ENCODE assay signal across 9 cellular contexts in the genomic region with DNA sequence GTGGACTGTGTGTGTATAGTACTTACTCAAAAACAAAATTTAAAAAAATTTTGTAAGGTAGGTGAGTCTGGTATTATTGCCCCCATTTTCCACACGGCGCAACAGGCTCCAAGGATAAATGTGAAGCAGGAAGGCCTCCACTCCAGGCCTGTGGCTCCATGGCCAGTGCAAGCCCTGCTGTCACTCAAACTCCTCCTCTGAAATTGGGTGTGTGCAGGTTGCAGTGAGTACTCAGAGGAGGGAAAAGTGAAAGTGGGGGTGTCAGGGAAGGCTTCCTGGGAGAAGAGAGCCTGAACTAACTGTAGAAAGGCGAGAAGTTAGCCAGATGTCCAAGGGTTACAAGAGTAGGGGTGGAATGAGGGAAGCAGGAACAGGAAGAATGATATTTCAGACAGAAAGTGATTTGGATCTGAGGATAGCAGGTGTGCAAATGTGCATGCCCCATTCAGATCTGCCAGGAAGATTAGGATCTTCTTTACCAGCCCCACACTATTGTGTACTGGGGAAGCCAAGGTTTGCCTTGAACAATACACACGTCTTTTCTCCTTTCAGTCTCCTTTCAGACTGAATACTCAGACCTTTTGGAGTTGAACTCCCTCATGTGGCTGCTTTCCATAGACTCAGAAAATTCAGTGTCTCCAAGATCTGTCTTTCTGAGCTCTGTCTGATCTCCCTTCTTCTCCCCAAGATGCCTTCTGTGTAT. TPM values are rescaled to one million over a fixed set of nuclear protein-coding genes. Genes with fewer than 3 reads are reported as not detected.
A peak's percentile ranks its signal among the peaks of the same experiment; 100 is the strongest.
DNase-seq lines count a peak whose midpoint lies in the region; ATAC-seq and TF ChIP-seq lines count a peak whose summit lies in the region.
"Had no signal": no experiment of that assay in that cellular context is flagged by ENCODE, and none has a peak within 500 bp of the region (broad histone marks: within the 10 kb centered on the region; RNA-seq: fewer than 3 reads in every experiment).

No MANE protein-coding gene starts in this region.

- H3K9me3 ChIP-seq in Loucy (ENCODE audit: insufficient read depth, low read depth, low read length) = no peaks in the 10 kb centered on the region
- H3K9me3 ChIP-seq in neural progenitor cell (ENCODE audit: low read depth) = no peaks in the 10 kb centered on the region
- H3K9me3 ChIP-seq: SJSA1 had no signal

- H3K27me3 Mint-ChIP-seq in neural progenitor cell (ENCODE audit: insufficient read depth, low read depth) = peaks cover 3% of the 10 kb centered on the region

- H3K36me3 Mint-ChIP-seq in neural progenitor cell = no peaks in the 10 kb centered on the region

- H3K4me1 Mint-ChIP-seq in neural progenitor cell = peaks cover 9% of the 10 kb centered on the region

- H3K79me2 ChIP-seq in Loucy (ENCODE audit: insufficient read depth, low read length) (no peaks in the 10 kb centered on the region), neural progenitor cell (ENCODE audit: low read depth) (no peaks in the 10 kb centered on the region)

- no peak overlapping the region for H3K4me2 ChIP-seq in Loucy (ENCODE audit: low read depth, low read length, poor library complexity, severe bottlenecking)
- no peak overlapping the region for H3K4me2 ChIP-seq in neural progenitor cell

- ATAC-seq in HG03039 (IDR thresholded peaks at IDR 0.05; ENCODE audit: unreplicated experiment) (no peak), GM18520 (IDR thresholded peaks at IDR 0.05; ENCODE audit: unreplicated experiment) (no peak)

- H3K36me3 ChIP-seq in Loucy (ENCODE audit: insufficient read depth, low read length) (no peaks in the 10 kb centered on the region), neural progenitor cell (no peaks in the 10 kb centered on the region)
- H3K36me3 ChIP-seq: SJSA1 had no signal

- peak; percentile 42; the same call in 1 of the 2 replicates for TF ChIP-seq CTCF in Loucy (conservative IDR thresholded peaks at IDR 0.05; ENCODE audit: low read length)
- peak; percentile 34 for TF ChIP-seq CTCF in neural progenitor cell (IDR thresholded peaks at IDR 0.05)

- H3K27ac Mint-ChIP-seq in neural progenitor cell = peak overlapping the region; percentile 48

- peak; percentile 48 for DNase-seq in EH (ENCODE audit: low read depth)
- DNase-seq in dedifferentiated amniotic fluid mesenchymal stem cell (ENCODE audit: extremely low spot score) = peak; percentile 77
- peak; percentile 47 for DNase-seq in neural progenitor cell (ENCODE audit: low spot score)
- DNase-seq in stimulated activated naive CD4-positive, alpha-beta T cell (lab: John Stamatoyannopoulos, UW) = no peak
- no peak for DNase-seq in SIG-M5 (lab: John Stamatoyannopoulos, UW)

- no peaks in the 10 kb centered on the region for H3F3A ChIP-seq in Loucy (ENCODE audit: low read depth)
- H3F3A ChIP-seq in neural progenitor cell (ENCODE audit: low read depth) = no peaks in the 10 kb centered on the region

- no peak overlapping the region for H3K27ac ChIP-seq in neural progenitor cell
- H3K27ac ChIP-seq: SJSA1 had no signal

- no peak overlapping the region for H3K9ac ChIP-seq in Loucy (ENCODE audit: low read depth, low read length, poor library complexity, severe bottlenecking)
- H3K9ac ChIP-seq in neural progenitor cell = no peak overlapping the region

- H3K27me3 ChIP-seq in Loucy (ENCODE audit: insufficient read depth, low read length, poor library complexity, severe bottlenecking) = no peaks in the 10 kb centered on the region
- H3K27me3 ChIP-seq in neural progenitor cell = no peaks in the 10 kb centered on the region
- H3K27me3 ChIP-seq: SJSA1 had no signal

- H2AFZ ChIP-seq in Loucy (ENCODE audit: low read length) (peak overlapping the region; percentile 30; the same call in 1 of the 2 replicates), neural progenitor cell (replicated peaks) (peak overlapping the region; percentile 44)

- H3K4me3 Mint-ChIP-seq in neural progenitor cell = no peak overlapping the region

- H4K20me1 ChIP-seq in Loucy (ENCODE audit: insufficient read depth, low read length, poor library complexity, severe bottlenecking) (no peaks in the 10 kb centered on the region), neural progenitor cell (ENCODE audit: low read depth) (no peaks in the 10 kb centered on the region)

- no peak overlapping the region for H3K4me3 ChIP-seq in Loucy (ENCODE audit: low read length, poor library complexity, severe bottlenecking)
- H3K4me3 ChIP-seq in neural progenitor cell = no peak overlapping the region
- H3K4me3 ChIP-seq: SJSA1 had no signal

- H3K9me3 Mint-ChIP-seq in neural progenitor cell = peaks cover 5% of the 10 kb centered on the region

- H3K9me2 ChIP-seq in Loucy (replicated peaks; ENCODE audit: low read depth, low read length) = no peaks in the 10 kb centered on the region

- peaks cover 4% of the 10 kb centered on the region for H3K4me1 ChIP-seq in Loucy (ENCODE audit: insufficient read depth, low read length, poor library complexity, severe bottlenecking)
- peaks cover 5% of the 10 kb centered on the region for H3K4me1 ChIP-seq in neural progenitor cell
- H3K4me1 ChIP-seq: SJSA1 had no signal

RNA-seq across cellular contexts. Expression of gene RYK, which starts 48.7 kb away (rescaled TPM):
- total RNA-seq in neural progenitor cell (ENCODE audit: low replicate concordance) = 99.5 and 134 TPM in 2 replicates

Comparison
In these comparisons a context has a peak if more than half of its experiments do, and no peak if none do; other contexts are left out.
1. DNase-seq: peak in EH (single experiment), dedifferentiated amniotic fluid mesenchymal stem cell (single experiment) and neural progenitor cell (single experiment); none in stimulated activated naive CD4-positive, alpha-beta T cell (0 of 6) and SIG-M5 (single experiment).